26 cellular contexts compared by ENCODE assay signal in the genomic region with DNA sequence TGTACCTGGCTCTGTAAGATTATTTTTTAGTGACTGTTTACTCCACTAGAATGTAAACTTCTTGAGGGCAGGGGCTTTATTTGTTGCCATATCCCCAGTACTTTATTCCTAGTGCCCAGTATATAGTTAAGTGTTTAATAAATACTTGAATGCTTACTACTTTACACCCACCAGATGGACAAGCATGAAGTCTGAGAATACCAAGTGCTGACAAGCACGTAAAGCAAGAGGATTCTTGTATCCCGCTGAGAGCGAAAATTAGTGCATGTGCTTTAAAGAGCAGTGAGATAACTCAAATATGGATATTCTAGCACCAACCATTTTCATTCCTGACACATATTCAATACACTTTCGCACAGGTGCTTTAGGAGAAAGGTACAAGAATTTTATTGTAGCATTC. TPM values are rescaled to one million over a fixed set of nuclear protein-coding genes. Genes with fewer than 3 reads are reported as not detected.
A peak's percentile ranks its signal among the peaks of the same experiment; 100 is the strongest.
DNase-seq lines count a peak whose midpoint lies in the region; ATAC-seq, FAIRE-seq and TF ChIP-seq lines count a peak whose summit lies in the region.
"Had no signal": no experiment of that assay in that cellular context is flagged by ENCODE, and none has a peak within 500 bp of the region (broad histone marks: within the 10 kb centered on the region; RNA-seq: fewer than 3 reads in every experiment).

No MANE protein-coding gene starts in this region.

- H3K9me3 Mint-ChIP-seq in activated CD8-positive, alpha-beta memory T cell treated with anti-CD3 and anti-CD28 coated beads, Interleukin-2, amount 10 ng/mL, durations not matched to agents 7 days and 5 days (ENCODE audit: low read depth) = peaks cover 6% of the 10 kb centered on the region
- H3K9me3 Mint-ChIP-seq in CD8-positive, alpha-beta T cell = peaks cover 8% of the 10 kb centered on the region
- H3K9me3 Mint-ChIP-seq in neural crest cell = peaks cover 15% of the 10 kb centered on the region

- H3K4me3 ChIP-seq in CD8-positive, alpha-beta T cell (ENCODE audit: low read depth, low read length) = no peak overlapping the region
- H3K4me3 ChIP-seq in K562 = no peak overlapping the region
- H3K4me3 ChIP-seq: hepatocyte, prostate gland had no signal

- no peak overlapping the region for H3K27ac ChIP-seq in CD8-positive, alpha-beta T cell (ENCODE audit: low read depth, low read length)
- no peak overlapping the region for H3K27ac ChIP-seq in K562 (ENCODE audit: extremely low read depth, low read depth, low read length)
- H3K27ac ChIP-seq: cardiac muscle cell, esophagus squamous epithelium, HL-60, Peyer's patch, prostate gland had no signal

- H3K4me1 ChIP-seq in CD8-positive, alpha-beta T cell (ENCODE audit: insufficient read depth, low read length) = no peaks in the 10 kb centered on the region
- peaks cover 0 to 14% of the 10 kb centered on the region in 2 experiments; a peak in 3 of 5 replicates for H3K4me1 ChIP-seq in K562 (replicated peaks in 1 of 2; ENCODE audit: control insufficient read depth in 2 of 2, insufficient read depth in 2 of 2, low read length in 2 of 2)
- H3K4me1 ChIP-seq: Peyer's patch, prostate gland had no signal

- peak overlapping the region; percentile 39 for H3K4me3 Mint-ChIP-seq in activated CD8-positive, alpha-beta memory T cell treated with anti-CD3 and anti-CD28 coated beads, Interleukin-2, amount 10 ng/mL, durations not matched to agents 7 days and 5 days
- peak overlapping the region; percentile 93 for H3K4me3 Mint-ChIP-seq in CD8-positive, alpha-beta T cell
- peak overlapping the region; percentile 90 for H3K4me3 Mint-ChIP-seq in neural crest cell

- no peak for DNase-seq in activated CD8-positive, alpha-beta memory T cell treated with anti-CD3 and anti-CD28 coated beads, Interleukin-2, amount 10 ng/mL, durations not matched to agents 7 days and 5 days
- DNase-seq in activated CD8-positive, alpha-beta memory T cell treated with anti-CD3 and anti-CD28 coated beads, Interleukin-2, amount 50 U/mL, for 48 hours = no peak
- no peak for DNase-seq in CD8-positive, alpha-beta T cell
- DNase-seq in K562 (ENCODE audit: extremely low read depth in 1 of 4, low spot score in 3 of 4) (no peak), neural crest cell (ENCODE audit: low read depth, low spot score) (no peak), A172 (ENCODE audit: low spot score) (no peak), glomerular visceral epithelial cell (ENCODE audit: extremely low spot score) (no peak)
- DNase-seq: activated CD4-positive, CD25-positive, alpha-beta regulatory T cell treated with anti-CD3 and anti-CD28 coated beads, Interleukin-2, amount 50 U/mL, for 72 hours; activated gamma-delta T cell treated with Interleukin-2 at 50 U/mL for 16 hours; endodermal cell; esophagus squamous epithelium; HCEC 1CT; NCI-H1694 treated with DMSO at 0.1 percent for 48 hours; NCI-H526 treated with DMSO at 0.1 percent for 48 hours; Peyer's patch; upper lobe of left lung had no signal

- no peaks in the 10 kb centered on the region for H3K9me1 ChIP-seq in K562 (ENCODE audit: control insufficient read depth, insufficient read depth, low read length)

- peaks cover 18% of the 10 kb centered on the region for H3K36me3 Mint-ChIP-seq in activated CD8-positive, alpha-beta memory T cell treated with anti-CD3 and anti-CD28 coated beads, Interleukin-2, amount 10 ng/mL, durations not matched to agents 7 days and 5 days
- H3K36me3 Mint-ChIP-seq in CD8-positive, alpha-beta T cell = peaks cover 15% of the 10 kb centered on the region
- H3K36me3 Mint-ChIP-seq in neural crest cell (ENCODE audit: low read depth) = peaks cover 16% of the 10 kb centered on the region

- H2AFZ ChIP-seq in K562 (ENCODE audit: low read depth, low read length) = no peak overlapping the region

- H3K36me3 ChIP-seq in CD8-positive, alpha-beta T cell (ENCODE audit: insufficient read depth, low read length) = no peaks in the 10 kb centered on the region
- H3K36me3 ChIP-seq in K562 (ENCODE audit: control insufficient read depth, insufficient read depth, low read length) = peaks cover 10% of the 10 kb centered on the region; the same call in 2 of the 3 replicates
- H3K36me3 ChIP-seq: prostate gland had no signal

- TF ChIP-seq EP300 in K562 (IDR thresholded peaks at IDR 0.05; ENCODE audit: low read length) = no peak

- H3K9ac ChIP-seq in K562 (ENCODE audit: insufficient read depth in 1 of 2, low read depth in 2 of 2, low read length in 2 of 2) = no peak overlapping the region

- in situ Hi-C loops in K562 (cut with MboI) = no loop called here

- CTCF ChIA-PET in activated CD8-positive, alpha-beta memory T cell treated with anti-CD3 and anti-CD28 coated beads, Interleukin-2, amount 10 ng/mL, durations not matched to agents 7 days and 5 days (lab: Charles Lee) = interaction anchor here (2.0 kb wide), 1 partner anchor 15 kb away, joined by 5 read pairs; no protein-coding TSS in a partner anchor
- CTCF ChIA-PET in CD8-positive, alpha-beta T cell (lab: Charles Lee) = no interaction called here
- CTCF ChIA-PET in K562 (lab: Yijun Ruan, JAX; ENCODE audit: low intra/inter-chr PET ratio) = no interaction called here

- no peak for TF ChIP-seq RAD21 in K562 (CRISPR knock-in tag; conservative IDR thresholded peaks at IDR 0.05 in 1 of 2, IDR thresholded peaks at IDR 0.05 in 1 of 2)

- H3K27ac Mint-ChIP-seq in activated CD8-positive, alpha-beta memory T cell treated with anti-CD3 and anti-CD28 coated beads, Interleukin-2, amount 10 ng/mL, durations not matched to agents 7 days and 5 days = no peak overlapping the region
- H3K27ac Mint-ChIP-seq in CD8-positive, alpha-beta T cell = no peak overlapping the region
- H3K27ac Mint-ChIP-seq in neural crest cell (ENCODE audit: unreplicated experiment) = no peak overlapping the region
- H3K27ac Mint-ChIP-seq: endodermal cell had no signal

- H4K20me1 ChIP-seq in K562 (replicated peaks; ENCODE audit: control insufficient read depth, insufficient read depth, low read length) = no peaks in the 10 kb centered on the region
- H4K20me1 ChIP-seq: BLaER1 treated with 17β-estradiol and CSF1 and Interleukin-3, amounts not matched to agents 10 nM and 100 nM had no signal

- no peaks in the 10 kb centered on the region for H3K27me3 Mint-ChIP-seq in activated CD8-positive, alpha-beta memory T cell treated with anti-CD3 and anti-CD28 coated beads, Interleukin-2, amount 10 ng/mL, durations not matched to agents 7 days and 5 days
- no peaks in the 10 kb centered on the region for H3K27me3 Mint-ChIP-seq in CD8-positive, alpha-beta T cell (ENCODE audit: low read depth)
- H3K27me3 Mint-ChIP-seq in neural crest cell (ENCODE audit: low read depth) = no peaks in the 10 kb centered on the region

- H3K4me2 ChIP-seq in K562 (ENCODE audit: insufficient read depth, low read length) = no peak overlapping the region

- POLR2A ChIA-PET in CD8-positive, alpha-beta T cell (lab: Charles Lee) = no interaction called here
- POLR2A ChIA-PET in K562 (lab: Yijun Ruan, JAX) = interaction anchor here (1.3 kb wide), 1 partner anchor 12 kb away, joined by 4 read pairs; no protein-coding TSS in a partner anchor

- TF ChIP-seq CTCF in CD8-positive, alpha-beta T cell (IDR thresholded peaks at IDR 0.05) = no peak
- TF ChIP-seq CTCF in K562 (IDR thresholded peaks at IDR 0.05 in 2 of 3, conservative IDR thresholded peaks at IDR 0.05 in 1 of 3; ENCODE audit: insufficient read depth in 2 of 3, low read depth in 1 of 3, low read length in 3 of 3) = no peak
- no peak for TF ChIP-seq CTCF in neural crest cell (conservative IDR thresholded peaks at IDR 0.05)

- H3K9me3 ChIP-seq in CD8-positive, alpha-beta T cell (ENCODE audit: low read length) = no peaks in the 10 kb centered on the region
- H3K9me3 ChIP-seq in K562 (replicated peaks; ENCODE audit: control insufficient read depth, insufficient read depth, low read depth, low read length) = no peaks in the 10 kb centered on the region; the same call in none of the 2 replicates
- H3K9me3 ChIP-seq: Peyer's patch, prostate gland, upper lobe of left lung had no signal

- no peak for TF ChIP-seq POLR2A in K562 (conservative IDR thresholded peaks at IDR 0.05)

- H3K79me2 ChIP-seq in K562 (ENCODE audit: control insufficient read depth, insufficient read depth, low read length) = peaks cover 24% of the 10 kb centered on the region

- H3K4me1 Mint-ChIP-seq in activated CD8-positive, alpha-beta memory T cell treated with anti-CD3 and anti-CD28 coated beads, Interleukin-2, amount 10 ng/mL, durations not matched to agents 7 days and 5 days = peaks cover 12% of the 10 kb centered on the region
- H3K4me1 Mint-ChIP-seq in CD8-positive, alpha-beta T cell (ENCODE audit: low read depth) = peaks cover 16% of the 10 kb centered on the region
- H3K4me1 Mint-ChIP-seq in neural crest cell = peaks cover 32% of the 10 kb centered on the region

- peak; percentile 26 for FAIRE-seq in K562 (lab: Jason Lieb, UNC)
- FAIRE-seq: frontal cortex, GM12892, TTC549 had no signal

- BruUV-seq in K562 (replicated peaks; lab: Mats Ljungman, UMichigan) = no TSS peak

- 68% methylated on average over 4 of the region's 4 CpGs for WGBS in K562 (ENCODE audit: insufficient coverage, low coverage, missing lambda C conversion rate)

- intact Hi-C loops in CD8-positive, alpha-beta T cell (cut with DNase I, micrococcal nuclease) = loop anchor here in 1 of 2 experiments (10.0 kb wide), 1 partner anchor 158 kb away; a partner anchor contains a TSS
- intact Hi-C loops in K562 (cut with micrococcal nuclease) = no loop called here

- ATAC-seq in activated CD8-positive, alpha-beta memory T cell treated with anti-CD3 and anti-CD28 coated beads, Interleukin-2, amount 10 ng/mL, durations not matched to agents 7 days and 5 days = no peak
- ATAC-seq in CD8-positive, alpha-beta T cell = no peak
- no peak for ATAC-seq in K562
- ATAC-seq in esophagus mucosa = no peak
- ATAC-seq: left lobe of liver had no signal

- no peaks in the 10 kb centered on the region for H3K27me3 ChIP-seq in CD8-positive, alpha-beta T cell (ENCODE audit: insufficient read depth, low read length)
- no peaks in the 10 kb centered on the region for H3K27me3 ChIP-seq in K562 (ENCODE audit: control insufficient read depth in 2 of 2, insufficient read depth in 2 of 2, low read length in 2 of 2)
- H3K27me3 ChIP-seq: BLaER1 treated with 17β-estradiol and CSF1 and Interleukin-3, amounts not matched to agents 10 nM and 100 nM; cardiac muscle cell; esophagus squamous epithelium; hepatocyte; Peyer's patch; upper lobe of left lung had no signal

RNA-seq across cellular contexts. Expression of a gene that starts 1.5 kb away (rescaled TPM):
- total RNA-seq in activated CD8-positive, alpha-beta memory T cell treated with anti-CD3 and anti-CD28 coated beads, Interleukin-2, amount 10 ng/mL, durations not matched to agents 7 days and 5 days = 10 to 100 TPM; 15.2 to 24.8 TPM
- 1 to 10 TPM; 5.4 to 6.0 TPM for total RNA-seq in CD8-positive, alpha-beta T cell
- 13.0 and 22.1 TPM in 2 replicates for total RNA-seq in K562 (2011; cell fraction: chromatin; rRNA removed; ENCODE audit: low replicate concordance)
- 18.0 and 18.2 TPM in 2 replicates for total RNA-seq in K562 (2011; cell fraction: nucleolus; rRNA removed)
- 25.6 and 32.5 TPM in 2 replicates for total RNA-seq in K562 (2011; cell fraction: nucleoplasm; rRNA removed)
- 37.1 and 42.3 TPM in 2 replicates for total RNA-seq in K562 (2014; rRNA removed)
- 47.1 and 54.4 TPM in 2 replicates for total RNA-seq in K562 (2014; rRNA removed; fragmentation: Illumina TruSeq; extraction: Trizol)
- total RNA-seq in K562 (2015; rRNA removed; fragmentation: Illumina TruSeq; extraction: Trizol) = 36.6 and 38.2 TPM in 2 replicates
- 37.8 and 38.3 TPM in 2 replicates for total RNA-seq in K562 (2021)
- polyA plus RNA-seq in K562 (2011; rRNA removed) = 39.9 and 61.9 TPM in 2 replicates
- polyA plus RNA-seq in K562 (2011; cell fraction: cytosol; rRNA removed) = 20.4 and 30.0 TPM in 2 replicates
- polyA plus RNA-seq in K562 (2011; cell fraction: nucleus; rRNA removed) = 9.3 and 15.3 TPM in 2 replicates
- 34.8 and 38.1 TPM in 2 replicates for polyA plus RNA-seq in K562 (2012)
- 28.8 and 29.8 TPM in 2 replicates for polyA plus RNA-seq in K562 (2014; fragmentation: Illumina TruSeq; extraction: Trizol)
- polyA plus RNA-seq in K562 (2014; fragmentation: Nextera tagmentation; extraction: Ambion mirVana) = 10 to 100 TPM in 1 of 2 experiments, 1 to 10 TPM in 1; 7.0 to 11.8 TPM
- polyA plus RNA-seq in K562 (2014; rRNA removed) = 48.2 and 51.9 TPM in 2 replicates
- 40.2 and 42.3 TPM in 2 replicates for polyA minus RNA-seq in K562 (2011; rRNA and poly(A)+ RNA removed)
- 14.8 and 14.9 TPM in 2 replicates for polyA minus RNA-seq in K562 (2011; cell fraction: cytosol; rRNA and poly(A)+ RNA removed)
- polyA minus RNA-seq in K562 (2011; cell fraction: nucleus; rRNA and poly(A)+ RNA removed) = 8.1 and 12.9 TPM in 2 replicates
- total RNA-seq in neural crest cell = 53.1 and 54.3 TPM in 2 replicates
- total RNA-seq in A172 (2014; rRNA removed; shearing (Covaris generic)) = 102 and 118 TPM in 2 replicates
- 2.8 TPM for total RNA-seq in esophagus mucosa

Comparison
In these comparisons a context has a peak if more than half of its experiments do, and no peak if none do; other contexts are left out.
1. H3K4me3 Mint-ChIP-seq: peak in every context shown above with its lines; median percentile 93 in CD8-positive, alpha-beta T cell; 90 in neural crest cell; 39 in activated CD8-positive, alpha-beta memory T cell treated with anti-CD3 and anti-CD28 coated beads, Interleukin-2, amount 10 ng/mL, durations not matched to agents 7 days and 5 days.